In genomic region chr13:102598061-102598460, GRCh38 we compare ENCODE assay signal across 8 cellular contexts. TPM values are rescaled to one million over a fixed set of nuclear protein-coding genes. Genes with fewer than 3 reads are reported as not detected.
DNase-seq lines count a peak whose midpoint lies in the region; ATAC-seq and TF ChIP-seq lines count a peak whose summit lies in the region.

No MANE protein-coding gene starts in this region.

- H3K9me3 Mint-ChIP-seq in Calu3 (ENCODE audit: low read depth, unreplicated experiment) (no peaks in the 10 kb centered on the region), endodermal cell (no peaks in the 10 kb centered on the region)

- no peaks in the 10 kb centered on the region for H3K27me3 ChIP-seq in endodermal cell (ENCODE audit: control insufficient read depth, insufficient read depth, low read length, poor library complexity, severe bottlenecking)
- H3K27me3 ChIP-seq in neutrophil: no peaks in the 10 kb centered on the region

- H3K4me1 ChIP-seq in endodermal cell (ENCODE audit: control insufficient read depth, insufficient read depth, low read length) (no peaks in the 10 kb centered on the region), neutrophil (ENCODE audit: control insufficient read depth in 1 of 2, insufficient read depth in 1 of 2, low read depth in 1 of 2, low read length in 1 of 2) (peaks cover 30 to 40% of the 10 kb centered on the region in 2 experiments)

- H3K27ac ChIP-seq in endodermal cell (ENCODE audit: low read depth, low read length) (no peak overlapping the region), neutrophil (no peak overlapping the region)

- H3K4me3 Mint-ChIP-seq in Calu3 (ENCODE audit: low read depth, unreplicated experiment) (peak overlapping the region; percentile 84), endodermal cell (peak overlapping the region; percentile 98)

- H3K36me3 Mint-ChIP-seq in Calu3 (ENCODE audit: insufficient read depth, unreplicated experiment): peaks cover 24% of the 10 kb centered on the region
- H3K36me3 Mint-ChIP-seq in endodermal cell (ENCODE audit: low read depth): peaks cover 4% of the 10 kb centered on the region

- CTCF ChIA-PET in Calu3 (lab: Charles Lee): no interaction called here

- no peaks in the 10 kb centered on the region for H3K27me3 Mint-ChIP-seq in Calu3 (ENCODE audit: unreplicated experiment)
- H3K27me3 Mint-ChIP-seq in endodermal cell (ENCODE audit: insufficient read depth): no peaks in the 10 kb centered on the region

- intact Hi-C loops in Calu3 (cut with micrococcal nuclease; ENCODE audit: unreplicated experiment): loop anchor here (5.0 kb wide), 1 partner anchor 249 kb away; the partner anchor contains the start of gene ERCC5

- H3K27ac Mint-ChIP-seq in Calu3 (ENCODE audit: unreplicated experiment) (peak overlapping the region; percentile 69), endodermal cell (peak overlapping the region; percentile 65)

- TSS peak; percentile 48 for BruUV-seq in Calu3 (replicated peaks; lab: Mats Ljungman, UMichigan)

- WGBS in endodermal cell (ENCODE audit: insufficient coverage in 1 of 2, insufficient read length in 1 of 2), 2 experiments: 0 to 2% methylated on average over 2 to 6 of the region's 6 CpGs

- DNase-seq in Calu3: no peak
- no peak for DNase-seq in NB4 (ENCODE audit: low read depth)
- no peak for DNase-seq in endodermal cell
- DNase-seq in NCI-H524 treated with DMSO at 0.1 percent for 48 hours (lab: John Stamatoyannopoulos, UW): no peak
- DNase-seq in activated CD4-positive, alpha-beta T cell treated with anti-CD3 and anti-CD28 coated beads, Interleukin-2, amount 50 U/mL, for 4 hours: no peak

- TF ChIP-seq CTCF in Calu3 (IDR thresholded peaks at IDR 0.05; ENCODE audit: unreplicated experiment): no peak
- no peak for TF ChIP-seq CTCF in NB4 (IDR thresholded peaks at IDR 0.05; ENCODE audit: low read depth, low read length)
- TF ChIP-seq CTCF in endodermal cell (conservative IDR thresholded peaks at IDR 0.05): no peak
- no peak for TF ChIP-seq CTCF in neutrophil (IDR thresholded peaks at IDR 0.05)

- peaks cover 6% of the 10 kb centered on the region for H3K36me3 ChIP-seq in endodermal cell (ENCODE audit: control insufficient read depth, insufficient read depth, low read length)
- H3K36me3 ChIP-seq in neutrophil: no peaks in the 10 kb centered on the region

- TF ChIP-seq POLR2A in NB4 (IDR thresholded peaks at IDR 0.05; ENCODE audit: extremely low read depth, insufficient read length): no peak

- peaks cover 7% of the 10 kb centered on the region for H3K4me1 Mint-ChIP-seq in Calu3 (ENCODE audit: low read depth, unreplicated experiment)
- H3K4me1 Mint-ChIP-seq in endodermal cell: peaks cover 36% of the 10 kb centered on the region

- H3K9ac ChIP-seq in endodermal cell (ENCODE audit: extremely low read depth, low read length, poor library complexity, severe bottlenecking): peak overlapping the region; percentile 54

- ATAC-seq in GM19467 (IDR thresholded peaks at IDR 0.05; ENCODE audit: unreplicated experiment): no peak
- no peak for ATAC-seq in GM18861 (IDR thresholded peaks at IDR 0.05; ENCODE audit: unreplicated experiment)

- peak overlapping the region; percentile 94 for H3K4me3 ChIP-seq in NB4 (ENCODE audit: low read depth, low read length)
- peak overlapping the region; percentile 99 for H3K4me3 ChIP-seq in endodermal cell (ENCODE audit: low read length)
- peak overlapping the region; percentile 78 to 88 for H3K4me3 ChIP-seq in neutrophil (ENCODE audit: low read depth in 1 of 2, low read length in 1 of 2)

- no peaks in the 10 kb centered on the region for H3K9me3 ChIP-seq in endodermal cell (ENCODE audit: control insufficient read depth, low read length)
- no peaks in the 10 kb centered on the region for H3K9me3 ChIP-seq in neutrophil

RNA-seq across cellular contexts. Expression of gene TPP2, which starts 1.3 kb away (rescaled TPM):
- total RNA-seq in Calu3 (2022) (17.3 and 19.1 TPM in 2 replicates), endodermal cell (10 to 100 TPM; 64.2 to 80.6 TPM)
- polyA plus RNA-seq in endodermal cell (2013, experiment 1 of 2): 38.8 TPM
- polyA plus RNA-seq in endodermal cell (2013, experiment 2 of 2): 37.4 TPM
